ENCODE assay signal across 1 cellular context in genomic region chr18:10877974-10878373, GRCh38.
TF ChIP-seq lines count a peak whose summit lies in the region.

No MANE protein-coding gene starts in this region.

TF ChIP-seq in GM12878, 131 proteins besides CTCF, POLR2A, EP300 and RAD21:
- TF ChIP-seq NBN (IDR thresholded peaks at IDR 0.05) (no peak), HDGF (IDR thresholded peaks at IDR 0.05) (0 out of 2 replicates have a peak, but pooled peaks have one; percentile 55), PKNOX1 (IDR thresholded peaks at IDR 0.05) (peak; percentile 34; the same call in 1 of the 2 replicates)
